ENCODE assay signal across 26 cellular contexts in genomic region chr3:77535116-77535515, GRCh38.
"Had no signal": no experiment of that assay in that cellular context is flagged by ENCODE, and none has a peak within 500 bp of the region (broad histone marks: within the 10 kb centered on the region; RNA-seq: fewer than 3 reads in every experiment).

No MANE protein-coding gene starts in this region.

- H3K27ac ChIP-seq: esophagus muscularis mucosa, foreskin keratinocyte, gastroesophageal sphincter, heart left ventricle, hepatocyte, left lung, neural progenitor cell, parathyroid adenoma, right atrium auricular region, sigmoid colon, stomach, thyroid gland, vagina had no signal

- FAIRE-seq: endothelial cell of umbilical vein had no signal

- H3K36me3 ChIP-seq: esophagus muscularis mucosa, gastroesophageal sphincter, heart left ventricle, left lung, neural progenitor cell, right atrium auricular region, sigmoid colon, stomach, thyroid gland, vagina had no signal

- H2AFZ ChIP-seq: hepatocyte, neural progenitor cell, parathyroid adenoma had no signal

- H3K4me1 ChIP-seq: esophagus muscularis mucosa, gastroesophageal sphincter, heart left ventricle, left lung, parathyroid adenoma, right atrium auricular region, sigmoid colon, stomach, thyroid gland, vagina had no signal

- H3K27me3 ChIP-seq: esophagus muscularis mucosa, foreskin keratinocyte, gastroesophageal sphincter, heart left ventricle, hepatocyte, left lung, neural progenitor cell, right atrium auricular region, sigmoid colon, stomach, thyroid gland, vagina had no signal

- H3K9ac ChIP-seq: neural progenitor cell, parathyroid adenoma had no signal

- H3K4me2 ChIP-seq: hepatocyte, neural progenitor cell had no signal

- H3K4me3 ChIP-seq: esophagus muscularis mucosa, gastroesophageal sphincter, heart left ventricle, hepatocyte, left lung, mucosa of descending colon, neural progenitor cell, right atrium auricular region, sigmoid colon, stomach, thyroid gland, vagina had no signal

- H3K9me3 ChIP-seq: mucosa of descending colon, thyroid gland, vagina had no signal

- ATAC-seq: gastroesophageal sphincter; heart left ventricle; left lung; mucosa of descending colon; natural killer cell treated with Interleukin-12 subunit alpha and Interleukin-12 subunit beta and Interleukin-15 and Interleukin-18, amount 100 ng/mL, for 72 hours; stimulated activated effector memory CD8-positive, alpha-beta T cell treated with anti-CD3 and anti-CD28 coated beads, Interleukin-12 subunit alpha, Interleukin-12 subunit beta, amount 100 ng/mL, for 72 hours had no signal

- DNase-seq: dermis blood vessel endothelial cell; effector memory CD4-positive, alpha-beta T cell; foreskin keratinocyte; heart left ventricle; kidney; left lung; mesenchymal stem cell; mucosa of descending colon; naive B cell; sigmoid colon; stimulated activated CD4-positive, alpha-beta T cell treated with anti-CD3 and anti-CD28 coated beads, Interleukin-2, amount 100 ng/mL, for 24 hours; stimulated activated CD4-positive, alpha-beta T cell treated with anti-CD3 and anti-CD28 coated beads, Interleukin-4, amount 100 ng/mL, for 24 hours; stimulated activated naive CD4-positive, alpha-beta T cell treated with Interleukin-2 at 50 U/mL for 16 hours; stomach; thyroid gland; trophoblast cell had no signal

- H3K79me2 ChIP-seq: hepatocyte, parathyroid adenoma had no signal
